1 cellular context compared by ENCODE assay signal in genomic region chr20:53608456-53609413, GRCh38.
TF ChIP-seq lines count a peak whose summit lies in the region.

No MANE protein-coding gene starts in this region.

TF ChIP-seq in HepG2, 621 proteins besides CTCF, POLR2A, EP300 and RAD21:
- no peak for TF ChIP-seq CSRNP1 (CRISPR knock-in tag; IDR thresholded peaks at IDR 0.05)
- TF ChIP-seq RXRA (CRISPR knock-in tag; IDR thresholded peaks at IDR 0.05), result peak; percentile 28; the same call in 1 of the 2 replicates
- no peak for TF ChIP-seq ZFP82 (CRISPR knock-in tag; IDR thresholded peaks at IDR 0.05; ENCODE audit: borderline replicate concordance)
- no peak for TF ChIP-seq SP2 (CRISPR knock-in tag; IDR thresholded peaks at IDR 0.05)
- peak; percentile 77 for TF ChIP-seq ZBTB33 (CRISPR knock-in tag; IDR thresholded peaks at IDR 0.05)
- peak; percentile 54 for TF ChIP-seq ZNF629 (CRISPR knock-in tag; conservative IDR thresholded peaks at IDR 0.05)
- TF ChIP-seq ZMYM2 (CRISPR knock-in tag; IDR thresholded peaks at IDR 0.05), result 0 out of 2 replicates have a peak, but pooled peaks have one; percentile 25
- TF ChIP-seq ZNF687 (CRISPR knock-in tag; IDR thresholded peaks at IDR 0.05), result peak; percentile 31; the same call in 1 of the 2 replicates
- peak; percentile 12; the same call in 1 of the 2 replicates for TF ChIP-seq HOXA3 (CRISPR knock-in tag; IDR thresholded peaks at IDR 0.05)
- no peak for TF ChIP-seq ZNF678 (CRISPR knock-in tag; IDR thresholded peaks at IDR 0.05)
- no peak for TF ChIP-seq ZNF605 (CRISPR knock-in tag; IDR thresholded peaks at IDR 0.05)
- no peak for TF ChIP-seq PRDM15 (CRISPR knock-in tag; IDR thresholded peaks at IDR 0.05)
- TF ChIP-seq JUNB (CRISPR knock-in tag; IDR thresholded peaks at IDR 0.05; ENCODE audit: borderline replicate concordance), result no peak
- peak; percentile 48; the same call in 1 of the 2 replicates for TF ChIP-seq ZBTB4 (CRISPR knock-in tag; IDR thresholded peaks at IDR 0.05; ENCODE audit: borderline replicate concordance)
- no peak for TF ChIP-seq ZNF44 (CRISPR knock-in tag; IDR thresholded peaks at IDR 0.05)
- no peak for TF ChIP-seq SALL2 (CRISPR knock-in tag; IDR thresholded peaks at IDR 0.05)
